8 cellular contexts compared by ENCODE assay signal in genomic region chr19:6530385-6531162, GRCh38. TPM values are rescaled to one million over a fixed set of nuclear protein-coding genes. Genes with fewer than 3 reads are reported as not detected.
DNase-seq lines count a peak whose midpoint lies in the region; ATAC-seq, FAIRE-seq and TF ChIP-seq lines count a peak whose summit lies in the region.

TSS of gene TNFSF9 (plus strand) at chr19:6531026. CDS start at chr19:6531037, 11 bp downstream.

- peak; percentile 81 for DNase-seq in DMS153 (lab: John Stamatoyannopoulos, UW)
- DNase-seq in HCT116 (ENCODE audit: low read depth, low spot score): peak; percentile 70
- peak; percentile 46 for DNase-seq in NCI-H146 (lab: John Stamatoyannopoulos, UW)
- peak; percentile 86 for DNase-seq in WTC11 (ENCODE audit: low spot score)
- peak; percentile 87 for DNase-seq in mammary epithelial cell
- peak; percentile 76 to 77 (median 77) for DNase-seq in immature natural killer cell
- DNase-seq in small intestine: peak; percentile 75
- DNase-seq in COR-L47 (lab: John Stamatoyannopoulos, UW): no peak

- H3K9ac ChIP-seq in HCT116 (ENCODE audit: low read length): peak within 1 kb of the TSS; percentile 95
- peak within 1 kb of the TSS; percentile 91 for H3K9ac ChIP-seq in mammary epithelial cell (ENCODE audit: insufficient read depth, low read length)

- H3K27ac ChIP-seq in HCT116 (ENCODE audit: low read depth, low read length) (peak within 1 kb of the TSS; percentile 68), mammary epithelial cell (ENCODE audit: insufficient read depth, low read depth, low read length) (peak within 1 kb of the TSS; percentile 90), small intestine (ENCODE audit: low read depth in 1 of 2, low read length in 1 of 2) (peak within 1 kb of the TSS in 1 of 2 donors; percentile 50)

- H3K36me3 ChIP-seq in HCT116 (ENCODE audit: control insufficient read depth in 1 of 2, insufficient read depth in 2 of 2, low read length in 2 of 2): peaks cover 8 to 9% of the 10 kb centered on the region in 2 experiments; a peak in 3 of 4 replicates
- H3K36me3 ChIP-seq in mammary epithelial cell (ENCODE audit: insufficient read depth, low read length): peaks cover 6% of the 10 kb centered on the region
- no peaks in the 10 kb centered on the region for H3K36me3 ChIP-seq in small intestine (ENCODE audit: control insufficient read depth in 2 of 2, insufficient read depth in 2 of 2, low read length in 2 of 2)

- no peak for TF ChIP-seq RAD21 in HCT116 (IDR thresholded peaks at IDR 0.05; ENCODE audit: low read depth)

- H3K9me2 ChIP-seq in HCT116 (ENCODE audit: insufficient read depth): no peaks in the 10 kb centered on the region

- no peaks in the 10 kb centered on the region for H3K27me3 ChIP-seq in HCT116 (ENCODE audit: insufficient read depth, low read length)
- no peaks in the 10 kb centered on the region for H3K27me3 ChIP-seq in mammary epithelial cell (ENCODE audit: insufficient read depth, low read length)
- peaks cover 6 to 12% of the 10 kb centered on the region in 2 donors for H3K27me3 ChIP-seq in small intestine (ENCODE audit: control insufficient read depth in 2 of 2, insufficient read depth in 2 of 2, low read length in 2 of 2)

- dilution Hi-C loops in mammary epithelial cell (cut with HindIII; ENCODE audit: low sequenced_read_pairs): no loop called here

- TF ChIP-seq CTCF in HCT116 (IDR thresholded peaks at IDR 0.05 in 2 of 3, conservative IDR thresholded peaks at IDR 0.05 in 1 of 3; ENCODE audit: borderline replicate concordance in 1 of 3, insufficient read depth in 1 of 3, low read depth in 2 of 3, low read length in 2 of 3): no peak
- TF ChIP-seq CTCF in WTC11 (IDR thresholded peaks at IDR 0.05): no peak
- no peak for TF ChIP-seq CTCF in mammary epithelial cell (conservative IDR thresholded peaks at IDR 0.05 in 1 of 2, IDR thresholded peaks at IDR 0.05 in 1 of 2; ENCODE audit: extremely low read depth in 1 of 2, insufficient read depth in 1 of 2, low read depth in 1 of 2, low read length in 2 of 2)

- CTCF ChIA-PET in HCT116 (lab: Charles Lee) (interaction anchor here (1.2 kb wide), 1 partner anchor 14 kb away, joined by 7 read pairs; no protein-coding TSS in a partner anchor), WTC11 (lab: Charles Lee) (interaction anchor here (0.6 to 1.1 kb wide), 4 partner anchors 8 to 223 kb away, joined by 3 to 13 read pairs (median 4); no protein-coding TSS in a partner anchor), mammary epithelial cell (lab: Charles Lee; ENCODE audit: low non-redundant PET) (no interaction called here)

- H3K4me1 Mint-ChIP-seq in WTC11 (peaks cover 48% of the 10 kb centered on the region), immature natural killer cell (peaks cover 28 to 39% of the 10 kb centered on the region in 2 donors)

- intact Hi-C loops in HCT116 (cut with micrococcal nuclease): no loop called here
- intact Hi-C loops in mammary epithelial cell (cut with micrococcal nuclease): loop anchor here (1.0 to 5.0 kb wide), 5 partner anchors 14 to 332 kb away; partner anchors contain the start of genes GPR108 and TRIP10

- H3K9me3 ChIP-seq in HCT116 (ENCODE audit: control insufficient read depth in 1 of 2, insufficient read depth in 1 of 2, low read depth in 1 of 2, low read length in 2 of 2) (no peaks in the 10 kb centered on the region), mammary epithelial cell (replicated peaks; ENCODE audit: insufficient read depth, low read length) (no peaks in the 10 kb centered on the region), small intestine (ENCODE audit: control insufficient read depth, low read depth) (no peaks in the 10 kb centered on the region)

- BruUV-seq in HCT116 (replicated peaks; lab: Mats Ljungman, UMichigan): TSS peak; percentile 81
- TSS peak; percentile 48 for BruUV-seq in mammary epithelial cell (replicated peaks; lab: Mats Ljungman, UMichigan)

- H3K27ac Mint-ChIP-seq in WTC11 (peak within 1 kb of the TSS; percentile 60), immature natural killer cell (peak within 1 kb of the TSS; percentile 1 to 90 (median 80))

- no peaks in the 10 kb centered on the region for H4K20me1 ChIP-seq in HCT116 (ENCODE audit: insufficient read depth)
- H4K20me1 ChIP-seq in mammary epithelial cell (ENCODE audit: insufficient read depth, low read length): no peaks in the 10 kb centered on the region

- H3K4me1 ChIP-seq in HCT116 (ENCODE audit: control insufficient read depth in 1 of 2, insufficient read depth in 2 of 2, low read length in 2 of 2) (peaks cover 10 to 33% of the 10 kb centered on the region in 2 experiments), mammary epithelial cell (ENCODE audit: insufficient read depth, low read length) (peaks cover 11% of the 10 kb centered on the region), small intestine (ENCODE audit: control insufficient read depth in 2 of 2, insufficient read depth in 1 of 2, low read depth in 1 of 2, low read length in 1 of 2) (peaks cover 0 to 2% of the 10 kb centered on the region in 2 donors)

- ATAC-seq in HCT116: peak; percentile 85
- ATAC-seq in WTC11: peak; percentile 49

- peak; percentile 99 for TF ChIP-seq POLR2A in HCT116 (IDR thresholded peaks at IDR 0.05; ENCODE audit: borderline replicate concordance, extremely low read depth, insufficient read depth, insufficient read length)

- H3K36me3 Mint-ChIP-seq in WTC11 (peaks cover 3% of the 10 kb centered on the region), immature natural killer cell (peaks cover 4 to 10% (median 5%) of the 10 kb centered on the region in 3 donors)

- H3K4me3 ChIP-seq in HCT116 (replicated peaks in 1 of 2; ENCODE audit: low read depth in 1 of 2, low read length in 2 of 2) (peak within 1 kb of the TSS; percentile 91 to 95), mammary epithelial cell (replicated peaks in 1 of 3; ENCODE audit: insufficient read depth in 1 of 3, low read depth in 2 of 3, low read length in 3 of 3) (peak within 1 kb of the TSS; percentile 63 to 88 (median 77)), small intestine (ENCODE audit: low read depth in 1 of 2, low read length in 2 of 2) (peak within 1 kb of the TSS; percentile 28 to 42)

- H3K9me3 Mint-ChIP-seq in WTC11: peaks cover 2% of the 10 kb centered on the region
- no peaks in the 10 kb centered on the region for H3K9me3 Mint-ChIP-seq in immature natural killer cell

- H3K4me2 ChIP-seq in HCT116 (ENCODE audit: low read length) (peak within 1 kb of the TSS; percentile 97), mammary epithelial cell (ENCODE audit: insufficient read depth, low read depth, low read length) (peak within 1 kb of the TSS; percentile 74)

- H3K79me2 ChIP-seq in HCT116 (ENCODE audit: insufficient read depth, low read length): peaks cover 27% of the 10 kb centered on the region
- H3K79me2 ChIP-seq in mammary epithelial cell (ENCODE audit: insufficient read depth, low read length): peaks cover 48% of the 10 kb centered on the region

- H3K4me3 Mint-ChIP-seq in WTC11 (peak within 1 kb of the TSS; percentile 74), immature natural killer cell (peak within 1 kb of the TSS; percentile 84 to 99 (median 86))

- RAD21 ChIA-PET in HCT116 (lab: Charles Lee; ENCODE audit: low non-redundant PET in 1 of 2, low total read pairs in 2 of 2, uncharacterized antibody in 2 of 2, unreplicated experiment in 2 of 2): no interaction called here

- 1% methylated on average over 8 of the region's 44 CpGs for WGBS in mammary epithelial cell (ENCODE audit: low coverage, missing lambda C conversion rate)
- WGBS in small intestine, 3 donors: 0 to 1% (median 1%) methylated on average over 38 to 44 of the region's 44 CpGs

- peak within 1 kb of the TSS; percentile 35 for H2AFZ ChIP-seq in HCT116 (ENCODE audit: low read depth, low read length, poor library complexity, severe bottlenecking)
- H2AFZ ChIP-seq in mammary epithelial cell (ENCODE audit: low read depth, low read length): peak within 1 kb of the TSS; percentile 94

- POLR2A ChIA-PET in HCT116 (lab: Charles Lee): interaction anchor here (0.6 to 1.7 kb wide), 19 partner anchors 8 to 333 kb away, joined by 3 to 21 read pairs (median 4); partner anchors contain the start of genes ALKBH7, CLPP, GPR108 and KHSRP
- POLR2A ChIA-PET in WTC11 (lab: Charles Lee): interaction anchor here (0.6 to 1.3 kb wide), 5 partner anchors 11 to 57 kb away, joined by 3 to 6 read pairs (median 4); no protein-coding TSS in a partner anchor

- in situ Hi-C loops in mammary epithelial cell (cut with MboI; ENCODE audit: low sequenced_read_pairs in 2 of 2): loop anchor here in 1 of 2 donors (5.0 kb wide), 1 partner anchor 102 kb away; no protein-coding TSS in a partner anchor

- H3K27me3 Mint-ChIP-seq in WTC11 (ENCODE audit: low read depth): peaks cover 77% of the 10 kb centered on the region
- H3K27me3 Mint-ChIP-seq in immature natural killer cell (ENCODE audit: low read depth in 3 of 3): peaks cover 15 to 21% (median 17%) of the 10 kb centered on the region in 3 donors

- no peak for FAIRE-seq in small intestine (lab: Jason Lieb, UNC)

TF ChIP-seq in HCT116, 20 proteins besides CTCF, POLR2A, EP300 and RAD21 (continues in another document):
- TF ChIP-seq SIN3A (IDR thresholded peaks at IDR 0.05; ENCODE audit: low read depth): peak; percentile 88
- no peak for TF ChIP-seq ELF1 (IDR thresholded peaks at IDR 0.05; ENCODE audit: borderline replicate concordance, low read depth)
- peak; percentile 9 for TF ChIP-seq TCF7L2 (IDR thresholded peaks at IDR 0.05; ENCODE audit: borderline replicate concordance, extremely low read depth, insufficient read depth, insufficient read length)
- TF ChIP-seq CEBPB (IDR thresholded peaks at IDR 0.05; ENCODE audit: low read depth): no peak
- no peak for TF ChIP-seq EGR1 (IDR thresholded peaks at IDR 0.05; ENCODE audit: low read depth)
- TF ChIP-seq POLR2AphosphoS5 (IDR thresholded peaks at IDR 0.05; ENCODE audit: low read depth, low read length): peak; percentile 100
- peak; percentile 70; the same call in 1 of the 2 replicates for TF ChIP-seq ZFX (IDR thresholded peaks at IDR 0.05)

TF ChIP-seq in WTC11, 78 proteins besides CTCF, POLR2A, EP300 and RAD21 (continues in another document):
- TF ChIP-seq FOXP1 (CRISPR knock-in tag; IDR thresholded peaks at IDR 0.05; ENCODE audit: borderline replicate concordance): no peak
- TF ChIP-seq MXD4 (CRISPR knock-in tag; IDR thresholded peaks at IDR 0.05; ENCODE audit: borderline replicate concordance): no peak

RNA-seq across cellular contexts. Expression of gene TNFSF9, which starts in this region (rescaled TPM):
- 25.1 TPM for total RNA-seq in HCT116 (2021; ENCODE audit: unreplicated experiment)
- 26.8 and 35.8 TPM in 2 replicates for polyA plus RNA-seq in HCT116 (2012)
- total RNA-seq in WTC11 (2021): 2.6 to 2.9 TPM (median 2.7 TPM) in 3 replicates
- total RNA-seq in mammary epithelial cell: 10 to 100 TPM in 1 of 2 donors, 1 to 10 TPM in 1; 9.5 to 15.2 TPM
- 20.5 TPM for polyA plus RNA-seq in mammary epithelial cell
- polyA minus RNA-seq in mammary epithelial cell: 23.8 TPM
- polyA plus RNA-seq in immature natural killer cell: 10 to 100 TPM in 1 of 3 donors, 1 to 10 TPM in 2; 1.3 to 16.0 (median 5.9) TPM
- under 1 TPM in 1 of 3 donors, not detected in 2; 0.37 TPM for polyA plus RNA-seq in small intestine

Comparison
In these comparisons a context has a peak if more than half of its experiments do, and no peak if none do; other contexts are left out.
1. Peak in DNase-seq and H3K4me3 ChIP-seq in small intestine; RNA of the gene not detected or under 1 TPM.
2. H3K4me3 ChIP-seq: peak in every context shown above with its lines; median percentile 93 in HCT116; 77 in mammary epithelial cell; 35 in small intestine.